In genomic region chr4:6640292-6641163, GRCh38 we compare ENCODE assay signal across 8 cellular contexts. TPM values are rescaled to one million over a fixed set of nuclear protein-coding genes. Genes with fewer than 3 reads are reported as not detected.
DNase-seq lines count a peak whose midpoint lies in the region; ATAC-seq and TF ChIP-seq lines count a peak whose summit lies in the region.

TSS of gene MRFAP1 (plus strand) at chr4:6640685. CDS start at chr4:6640863, 178 bp downstream.

- CTCF ChIA-PET in T-cell (lab: Charles Lee): interaction anchor here in 1 of 2 donors (0.7 to 1.3 kb wide), 3 partner anchors 24 to 69 kb away, joined by 7 to 11 read pairs (median 7); partner anchors contain the start of gene MRFAP1L1

- no peaks in the 10 kb centered on the region for H3K9me3 ChIP-seq in heart right ventricle

- WGBS in adipose tissue, 3 donors: 0 to 1% (median 0%) methylated on average over 90 of the region's 90 CpGs
- 0 to 1% methylated on average over 90 of the region's 90 CpGs for WGBS in heart right ventricle, 2 donors

- intact Hi-C loops in heart right ventricle (cut with DNase I): loop anchor here in 8 of 10 donors (1.0 to 10.0 kb wide), 8 partner anchors 33 to 142 kb away; partner anchors contain the start of genes MRFAP1L1 (in 8 of the 8), BLOC1S4 (in 1 of the 8), KIAA0232 (in 1 of the 8) and MAN2B2 (in 1 of the 8)
- intact Hi-C loops in posterior cingulate gyrus (cut with DNase I): loop anchor here (2.0 kb wide), 2 partner anchors 32 to 68 kb away; partner anchors contain the start of gene MRFAP1L1

- peaks cover 14 to 40% (median 34%) of the 10 kb centered on the region in 9 donors for H3K4me1 ChIP-seq in heart right ventricle

- no peaks in the 10 kb centered on the region for H3K27me3 Mint-ChIP-seq in T-cell
- H3K27me3 Mint-ChIP-seq in type B pancreatic cell: no peaks in the 10 kb centered on the region

- H3K4me3 Mint-ChIP-seq in T-cell: peak within 1 kb of the TSS; percentile 99 to 100 (median 99)
- peak within 1 kb of the TSS; percentile 99 for H3K4me3 Mint-ChIP-seq in type B pancreatic cell

- TF ChIP-seq CTCF in GM13976 (IDR thresholded peaks at IDR 0.05; ENCODE audit: borderline replicate concordance, control extremely low read depth, extremely low read depth, insufficient read depth, missing control alignments) (no peak), heart right ventricle (IDR thresholded peaks at IDR 0.05) (no peak), type B pancreatic cell (conservative IDR thresholded peaks at IDR 0.05) (no peak)

- H3K36me3 Mint-ChIP-seq in T-cell (peaks cover 33% of the 10 kb centered on the region), type B pancreatic cell (peaks cover 30% of the 10 kb centered on the region)

- POLR2A ChIA-PET in T-cell (lab: Charles Lee): interaction anchor here in 1 of 2 donors (0.6 to 2.0 kb wide), 5 partner anchors 24 to 429 kb away, joined by 3 to 10 read pairs (median 4); a partner anchor contains a TSS

- peak within 1 kb of the TSS; percentile 74 to 96 (median 86) for H3K4me3 ChIP-seq in heart right ventricle

- H3K9me3 Mint-ChIP-seq in T-cell (no peaks in the 10 kb centered on the region), type B pancreatic cell (no peaks in the 10 kb centered on the region)

- H3K36me3 ChIP-seq in heart right ventricle: peaks cover 0 to 25% (median 15%) of the 10 kb centered on the region in 9 donors

- peak; percentile 97 for DNase-seq in GM13976 (ENCODE audit: low spot score)
- DNase-seq in NCI-H146 (lab: John Stamatoyannopoulos, UW): peak; percentile 96
- DNase-seq in T-cell: peak; percentile 89 to 97 (median 94)
- DNase-seq in heart right ventricle: peak; percentile 94 to 96
- DNase-seq in posterior cingulate gyrus: peak; percentile 85 to 99 (median 90)
- DNase-seq in type B pancreatic cell (ENCODE audit: extremely low spot score, unreplicated experiment): peak; percentile 94

- no peaks in the 10 kb centered on the region for H3K27me3 ChIP-seq in heart right ventricle

- H3K27ac ChIP-seq in adipose tissue (ENCODE audit: low read depth, low read length) (peak within 1 kb of the TSS; percentile 44), heart right ventricle (peak within 1 kb of the TSS; percentile 86 to 93 (median 90))

- ATAC-seq in HG02852 (IDR thresholded peaks at IDR 0.05; ENCODE audit: unreplicated experiment): peak; percentile 83
- ATAC-seq in T-cell (replicated peaks in 1 of 4): peak; percentile 83 to 88 (median 86)
- peak; percentile 92 to 97 (median 96) for ATAC-seq in heart right ventricle

- peaks cover 37 to 50% (median 37%) of the 10 kb centered on the region in 3 donors for H3K4me1 Mint-ChIP-seq in T-cell
- peaks cover 12% of the 10 kb centered on the region for H3K4me1 Mint-ChIP-seq in type B pancreatic cell (ENCODE audit: unreplicated experiment)

- peak within 1 kb of the TSS; percentile 98 to 99 for H3K27ac Mint-ChIP-seq in T-cell
- H3K27ac Mint-ChIP-seq in type B pancreatic cell: peak within 1 kb of the TSS; percentile 99

- in situ Hi-C loops in GM13976 (cut with MboI; ENCODE audit: low sequenced_read_pairs, unreplicated experiment): no loop called here

RNA-seq across cellular contexts. Expression of gene MRFAP1, which starts in this region (rescaled TPM):
- 100 to 1,000 TPM; 138 to 169 (median 138) TPM for total RNA-seq in T-cell
- polyA plus RNA-seq in adipose tissue: 100 to 1,000 TPM; 132 to 387 (median 251) TPM
- total RNA-seq in heart right ventricle: 100 to 1,000 TPM; 222 to 268 (median 248) TPM
- polyA plus RNA-seq in heart right ventricle: 100 to 1,000 TPM; 163 to 445 TPM
- 234 and 293 TPM in 2 replicates for total RNA-seq in type B pancreatic cell (ENCODE audit: low replicate concordance)

Comparison
In these comparisons a context has a peak if more than half of its experiments do, and no peak if none do; other contexts are left out.
1. Peak in every context shown above with its lines: DNase-seq, ATAC-seq, H3K4me3 ChIP-seq and H3K27ac ChIP-seq.